ENCODE assay signal across 8 cellular contexts in the genomic region with DNA sequence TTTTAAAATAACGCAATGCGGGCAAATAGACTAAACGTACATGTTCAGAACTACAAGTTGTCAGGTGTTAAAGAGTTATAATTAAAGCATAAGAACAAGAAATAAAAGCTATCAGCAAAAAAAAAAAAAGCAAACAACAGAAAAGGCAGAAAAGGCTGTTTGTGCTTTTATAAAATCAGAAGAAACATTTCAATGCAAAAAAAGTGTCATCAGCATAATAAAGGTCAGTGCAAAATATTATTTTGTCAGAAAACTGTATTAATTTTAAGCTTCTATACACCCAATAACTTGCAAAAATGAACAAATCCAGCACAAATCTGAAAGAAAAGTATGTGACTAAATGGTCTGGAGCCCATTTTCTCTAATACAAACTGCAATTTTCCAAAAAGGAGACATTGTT. TPM values are rescaled to one million over a fixed set of nuclear protein-coding genes. Genes with fewer than 3 reads are reported as not detected.
"Had no signal": no experiment of that assay in that cellular context is flagged by ENCODE, and none has a peak within 500 bp of the region (broad histone marks: within the 10 kb centered on the region; RNA-seq: fewer than 3 reads in every experiment).

No MANE protein-coding gene starts in this region.

- FAIRE-seq: H54, HTR-8/SVneo had no signal

- H3K9ac ChIP-seq: KMS-11 had no signal

- H3K4me3 Mint-ChIP-seq: H9 had no signal

- H3K4me2 ChIP-seq: KMS-11 had no signal

- H3K27ac Mint-ChIP-seq: H9 had no signal

- H3K27ac ChIP-seq: KMS-11 had no signal

- DNase-seq: GOT3, H9, HCEC 1CT, KBM-7 had no signal

RNA-seq across cellular contexts. Expression of gene XKR3, which starts 23.6 kb away (rescaled TPM):
- total RNA-seq: H9, HT-29 had no signal
